In the genomic region with DNA sequence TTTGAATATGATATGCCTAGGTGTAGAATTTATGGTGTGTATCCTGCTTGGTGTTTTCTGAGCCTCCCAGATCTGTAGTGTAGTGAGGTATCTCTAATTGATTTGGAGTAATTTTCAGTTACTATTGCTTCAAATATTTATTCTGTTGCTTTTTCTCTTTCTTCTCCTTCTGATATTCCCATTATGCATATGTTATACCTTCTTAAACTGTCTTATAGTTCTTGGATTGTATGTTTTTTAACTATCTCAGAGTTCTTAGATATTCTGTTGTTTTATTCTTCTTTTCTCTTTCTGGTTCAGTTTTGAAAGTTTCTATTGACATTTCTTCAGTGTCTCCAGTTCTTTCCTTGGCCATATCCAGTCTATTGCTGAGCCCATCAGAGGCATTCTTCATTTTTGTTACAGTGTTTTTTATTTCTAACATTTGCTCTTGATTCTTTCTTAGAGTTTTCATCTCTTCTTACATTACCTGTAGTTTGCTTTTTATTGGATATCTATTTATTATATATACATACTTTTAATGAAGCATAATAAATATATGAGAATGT, we compare ENCODE assay signal across 10 cellular contexts.
"Had no signal": no experiment of that assay in that cellular context is flagged by ENCODE, and none has a peak within 500 bp of the region (broad histone marks: within the 10 kb centered on the region; RNA-seq: fewer than 3 reads in every experiment).

No MANE protein-coding gene starts in this region.

- H2AFZ ChIP-seq: GM23338 had no signal

- H3K4me2 ChIP-seq: GM23338, KMS-11 had no signal

- DNase-seq: H9, HCEC 1CT, HFFc6, IMR-90, KBM-7 had no signal

- H3K27ac Mint-ChIP-seq: GM23338, H9, HFFc6 had no signal

- H3K9ac ChIP-seq: KMS-11 had no signal

- FAIRE-seq: H1, H54 had no signal

- ATAC-seq: GM23338 had no signal

- H3K4me3 ChIP-seq: GM23338 had no signal

- H3K27ac ChIP-seq: HL-60, KMS-11 had no signal

- H3K4me3 Mint-ChIP-seq: GM23338, H9, HFFc6 had no signal
